In genomic region chr1:165826565-165826964, GRCh38 we compare ENCODE assay signal across 8 cellular contexts. TPM values are rescaled to one million over a fixed set of nuclear protein-coding genes. Genes with fewer than 3 reads are reported as not detected.
DNase-seq lines count a peak whose midpoint lies in the region; TF ChIP-seq lines count a peak whose summit lies in the region.

No MANE protein-coding gene starts in this region.

- TF ChIP-seq EP300 in esophagus muscularis mucosa (IDR thresholded peaks at IDR 0.05): no peak

- H3K27ac ChIP-seq in H9 (ENCODE audit: insufficient read length, low read depth, low read length) (no peak overlapping the region), SK-N-MC (no peak overlapping the region), esophagus muscularis mucosa (replicated peaks in 1 of 4) (peak overlapping the region; percentile 88 to 97 (median 90)), vagina (no peak overlapping the region)

- no peak overlapping the region for H2BK12ac ChIP-seq in H9 (ENCODE audit: insufficient read length, low read depth, low read length)

- H2BK5ac ChIP-seq in H9 (ENCODE audit: insufficient read length, low read length): no peak overlapping the region

- no peak overlapping the region for H2BK20ac ChIP-seq in H9 (ENCODE audit: low read depth, low read length, poor library complexity, severe bottlenecking)

- peak overlapping the region; percentile 96 for H3K4me2 ChIP-seq in H9 (ENCODE audit: insufficient read depth, insufficient read length, low read length)

- H3K79me2 ChIP-seq in H9 (ENCODE audit: insufficient read depth, low read length): peaks cover 27% of the 10 kb centered on the region

- H3K36me3 ChIP-seq in SK-N-MC (ENCODE audit: insufficient read depth, low read length) (peaks cover 8% of the 10 kb centered on the region; the same call in 1 of the 2 replicates), esophagus muscularis mucosa (no peaks in the 10 kb centered on the region), vagina (no peaks in the 10 kb centered on the region)

- H3K9me3 ChIP-seq in H9 (ENCODE audit: control insufficient read depth, low read depth, low read length) (no peaks in the 10 kb centered on the region), SK-N-MC (ENCODE audit: low read depth, low read length) (no peaks in the 10 kb centered on the region), esophagus muscularis mucosa (no peaks in the 10 kb centered on the region), vagina (no peaks in the 10 kb centered on the region)

- H3K27me3 ChIP-seq in H9 (ENCODE audit: insufficient read depth, low read length): no peaks in the 10 kb centered on the region
- no peaks in the 10 kb centered on the region for H3K27me3 ChIP-seq in esophagus muscularis mucosa
- H3K27me3 ChIP-seq in vagina: no peaks in the 10 kb centered on the region

- H3K4me3 Mint-ChIP-seq in H9: peak overlapping the region; percentile 80 to 84

- H4K20me1 ChIP-seq in H9 (ENCODE audit: control insufficient read depth, insufficient read depth, insufficient read length): no peaks in the 10 kb centered on the region

- no peak overlapping the region for H4K91ac ChIP-seq in H9 (ENCODE audit: insufficient read length, low read depth, low read length)

- H3K4me1 ChIP-seq in H9 (ENCODE audit: insufficient read depth, low read length) (peaks cover 2% of the 10 kb centered on the region; the same call in 1 of the 2 replicates), esophagus muscularis mucosa (peaks cover 14 to 24% (median 19%) of the 10 kb centered on the region in 4 donors), vagina (peaks cover 18% of the 10 kb centered on the region)

- intact Hi-C loops in esophagus muscularis mucosa (cut with DNase I): loop anchor here (5.0 to 10.0 kb wide), 4 partner anchors 59 to 202 kb away; partner anchors contain the start of gene TMCO1
- intact Hi-C loops in vagina (cut with DNase I): no loop called here

- no peak overlapping the region for H2BK120ac ChIP-seq in H9 (ENCODE audit: low read depth, low read length, poor library complexity, severe bottlenecking)

- H3K27ac Mint-ChIP-seq in H9: peak overlapping the region in 1 of 3 experiments; percentile 50; a peak in 1 of 7 replicates

- no peak overlapping the region for H3K56ac ChIP-seq in H9 (ENCODE audit: insufficient read length, low read depth, low read length)

- H4K8ac ChIP-seq in H9 (replicated peaks; ENCODE audit: insufficient read length, low read depth, low read length): no peak overlapping the region

- H3K14ac ChIP-seq in H9 (ENCODE audit: insufficient read depth, low read length): no peak overlapping the region

- H3K23ac ChIP-seq in H9 (ENCODE audit: insufficient read length, low read depth, low read length): no peak overlapping the region

- no peaks in the 10 kb centered on the region for H3K9me3 Mint-ChIP-seq in H9

- H3K23me2 ChIP-seq in H9 (ENCODE audit: insufficient read length, low read depth, low read length, poor library complexity, severe bottlenecking): peaks cover 10% of the 10 kb centered on the region

- no peak overlapping the region for H2AK5ac ChIP-seq in H9 (ENCODE audit: insufficient read length, low read length)

- POLR2A ChIA-PET in GM10248 (lab: Yijun Ruan, JAX): no interaction called here

- TF ChIP-seq CTCF in H9 (conservative IDR thresholded peaks at IDR 0.05): no peak
- no peak for TF ChIP-seq CTCF in esophagus muscularis mucosa (IDR thresholded peaks at IDR 0.05)
- TF ChIP-seq CTCF in retinal pigment epithelial cell (conservative IDR thresholded peaks at IDR 0.05; ENCODE audit: low read depth, low read length): no peak
- no peak for TF ChIP-seq CTCF in vagina (IDR thresholded peaks at IDR 0.05)
- no peak for TF ChIP-seq CTCF in GM10248 (IDR thresholded peaks at IDR 0.05; ENCODE audit: control extremely low read depth, extremely low read depth, low read depth, missing control alignments)

- peaks cover 8 to 20% (median 9%) of the 10 kb centered on the region in 3 experiments for H3K36me3 Mint-ChIP-seq in H9 (ENCODE audit: insufficient read depth in 1 of 3, low read depth in 3 of 3)

- CTCF ChIA-PET in GM10248 (lab: Yijun Ruan, JAX): interaction anchor here (0.8 to 8.1 kb wide), 6 partner anchors 8 to 112 kb away, joined by 3 to 67 read pairs (median 4); no protein-coding TSS in a partner anchor

- H3K4ac ChIP-seq in H9 (ENCODE audit: low read depth, low read length): no peak overlapping the region

- no peak overlapping the region for H2BK15ac ChIP-seq in H9 (ENCODE audit: low read depth, low read length)

- no peak overlapping the region for H3T11ph ChIP-seq in H9 (ENCODE audit: low read length)

- no CpG with 5 or more reads among the region's 2 CpGs for WGBS in H9 (ENCODE audit: extremely low coverage, insufficient read length, low lambda C conversion rate)
- 64% methylated on average over 2 of the region's 2 CpGs for WGBS in esophagus muscularis mucosa

- no peak overlapping the region for H2AFZ ChIP-seq in H9 (ENCODE audit: low read length)

- no peak for DNase-seq in H9
- no peak for DNase-seq in SK-N-MC (ENCODE audit: low read depth, low spot score)
- DNase-seq in esophagus muscularis mucosa (ENCODE audit: extremely low spot score): no peak
- no peak for DNase-seq in retinal pigment epithelial cell (ENCODE audit: low read depth)
- DNase-seq in NCI-H2107 treated with DMSO at 0.1 percent for 48 hours (lab: John Stamatoyannopoulos, UW; ENCODE audit: unreplicated experiment): no peak
- no peak for DNase-seq in vagina (ENCODE audit: extremely low spot score in 2 of 2)
- no peak for DNase-seq in GM10248 (ENCODE audit: extremely low spot score)
- DNase-seq in UCSD-AML1 (lab: John Stamatoyannopoulos, UW; ENCODE audit: unreplicated experiment): no peak

- H3K27me3 Mint-ChIP-seq in H9 (ENCODE audit: low read depth): no peaks in the 10 kb centered on the region

- no peak overlapping the region for H4K5ac ChIP-seq in H9 (ENCODE audit: insufficient read length, low read depth, low read length)

- peak overlapping the region; percentile 95; the same call in 1 of the 2 replicates for H3K4me3 ChIP-seq in SK-N-MC
- peak overlapping the region in 3 of 4 donors; percentile 78 to 93 (median 84) for H3K4me3 ChIP-seq in esophagus muscularis mucosa
- H3K4me3 ChIP-seq in retinal pigment epithelial cell (ENCODE audit: low read length): peak overlapping the region; percentile 87
- peak overlapping the region in 1 of 2 donors; percentile 91 for H3K4me3 ChIP-seq in vagina

- H3K4me1 Mint-ChIP-seq in H9: peaks cover 22% of the 10 kb centered on the region in 2 experiments

- no peak for TF ChIP-seq POLR2A in esophagus muscularis mucosa (IDR thresholded peaks at IDR 0.05; ENCODE audit: low read depth)
- no peak for TF ChIP-seq POLR2A in vagina (IDR thresholded peaks at IDR 0.05)

- no peak overlapping the region for H3K18ac ChIP-seq in H9 (ENCODE audit: insufficient read length, low read depth, low read length)

- H3K9ac ChIP-seq in H9 (ENCODE audit: extremely low read depth, insufficient read length, low read length) (no peak overlapping the region), SK-N-MC (ENCODE audit: insufficient read length) (no peak overlapping the region)

- H3K79me1 ChIP-seq in H9 (ENCODE audit: insufficient read depth, low read depth, low read length, poor library complexity, severe bottlenecking): peaks cover 2% of the 10 kb centered on the region

RNA-seq across cellular contexts. Expression of gene UCK2, which starts 0.8 kb away (rescaled TPM):
- 74.8 and 77.9 TPM in 2 replicates for total RNA-seq in H9 (2021)
- total RNA-seq in esophagus muscularis mucosa: 10 to 100 TPM; 13.7 to 33.7 (median 31.0) TPM
- total RNA-seq in vagina: 49.4 TPM

RNA-seq across cellular contexts. Expression of gene TMCO1, which starts 57.9 kb away (rescaled TPM):
- total RNA-seq in H9 (2021): 65.4 and 70.1 TPM in 2 replicates
- total RNA-seq in esophagus muscularis mucosa: 10 to 100 TPM; 36.0 to 45.7 (median 37.8) TPM
- total RNA-seq in vagina: 33.1 TPM

Comparison
In these comparisons a context has a peak if more than half of its experiments do, and no peak if none do; other contexts are left out.
1. H3K27ac ChIP-seq: peak in esophagus muscularis mucosa (4 of 4); none in H9 (single experiment), SK-N-MC (single experiment) and vagina (single experiment).